1 cellular context compared by ENCODE assay signal in the genomic region with DNA sequence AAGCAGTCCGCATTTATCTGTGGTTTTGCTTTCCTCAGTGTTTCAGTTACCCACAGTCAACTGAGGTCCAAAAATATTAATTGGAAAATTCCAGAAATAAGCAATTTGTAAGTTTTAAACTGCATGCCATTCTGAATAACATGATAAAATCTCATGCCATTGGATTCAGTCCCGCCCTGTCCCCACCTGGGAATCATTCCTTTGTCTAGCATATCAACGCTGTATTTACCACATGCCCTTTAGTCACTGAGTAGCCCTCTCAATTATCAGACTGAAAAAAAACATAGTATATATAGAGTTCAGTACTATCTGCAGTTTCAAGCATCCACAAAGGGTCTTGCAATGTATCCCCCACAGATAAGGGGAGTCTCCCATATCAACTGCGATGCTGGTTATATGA.
TF ChIP-seq lines count a peak whose summit lies in the region.

No MANE protein-coding gene starts in this region.

TF ChIP-seq in SK-N-SH treated with all-trans-retinoic acid at 6 μM for 48 hours, 23 proteins besides CTCF, POLR2A, EP300 and RAD21 (continued from another document):
- TF ChIP-seq ESRRG (CRISPR knock-in tag; IDR thresholded peaks at IDR 0.05) (no peak), SNAI2 (CRISPR knock-in tag; IDR thresholded peaks at IDR 0.05) (no peak), ZNF8 (CRISPR knock-in tag; IDR thresholded peaks at IDR 0.05) (no peak), ZFP30 (CRISPR knock-in tag; IDR thresholded peaks at IDR 0.05) (no peak), ARNTL (CRISPR knock-in tag; IDR thresholded peaks at IDR 0.05; ENCODE audit: borderline replicate concordance, low read depth) (no peak), ZC3H10 (CRISPR knock-in tag; IDR thresholded peaks at IDR 0.05) (no peak), TSHZ2 (CRISPR knock-in tag; IDR thresholded peaks at IDR 0.05) (no peak), ZFP3 (CRISPR knock-in tag; IDR thresholded peaks at IDR 0.05) (no peak)
